Comparison of ENCODE assay signal across 8 cellular contexts in genomic region chr7:151249034-151249731, GRCh38.
DNase-seq lines count a peak whose midpoint lies in the region; ATAC-seq and TF ChIP-seq lines count a peak whose summit lies in the region.

No MANE protein-coding gene starts in this region.

- no peaks in the 10 kb centered on the region for H3K4me1 ChIP-seq in RWPE2 (ENCODE audit: insufficient read depth, poor library complexity, severe bottlenecking)

- peak; percentile 46 for DNase-seq in activated CD4-positive, alpha-beta T cell treated with anti-CD3 and anti-CD28 coated beads for 48 hours
- no peak for DNase-seq in activated CD4-positive, alpha-beta T cell treated with anti-CD3 and anti-CD28 coated beads for 1 hour
- DNase-seq in RWPE2 (ENCODE audit: low spot score) (no peak), caudate nucleus (lab: John Stamatoyannopoulos, UW) (peak in 23 of 61 donors; percentile 12 to 67 (median 45)), iris pigment epithelial cell (ENCODE audit: low read depth) (peak; percentile 59), NCI-H1694 treated with DMSO at 0.1 percent for 48 hours (lab: John Stamatoyannopoulos, UW) (no peak)

- ATAC-seq in RWPE2 (ENCODE audit: low read depth), result peak; percentile 35
- ATAC-seq in HG03571 (IDR thresholded peaks at IDR 0.05; ENCODE audit: unreplicated experiment), result no peak

- H3K27ac ChIP-seq in RWPE2 (ENCODE audit: poor library complexity, severe bottlenecking) (no peak overlapping the region), caudate nucleus (ENCODE audit: low read depth, low read length) (peak overlapping the region; percentile 88), skin epidermis (peak overlapping the region in 20 of 21 experiments; percentile 34 to 88 (median 76))

- H3K27me3 ChIP-seq in RWPE2 (ENCODE audit: insufficient read depth, poor library complexity, severe bottlenecking), result peaks cover 9% of the 10 kb centered on the region

- H3K4me3 ChIP-seq in RWPE2 (ENCODE audit: severe bottlenecking) (peak overlapping the region; percentile 36), skin epidermis (peak overlapping the region; percentile 34 to 57 (median 40))

- no peaks in the 10 kb centered on the region for H3K9me3 ChIP-seq in RWPE2 (ENCODE audit: severe bottlenecking)

- H3K36me3 ChIP-seq in RWPE2 (ENCODE audit: low read depth), result no peaks in the 10 kb centered on the region

- TF ChIP-seq CTCF in RWPE2 (IDR thresholded peaks at IDR 0.05; ENCODE audit: poor library complexity, severe bottlenecking), result no peak

Comparison
In these comparisons a context has a peak if more than half of its experiments do, and no peak if none do; other contexts are left out.
1. DNase-seq: peak in activated CD4-positive, alpha-beta T cell treated with anti-CD3 and anti-CD28 coated beads for 48 hours (single experiment) and iris pigment epithelial cell (single experiment); none in activated CD4-positive, alpha-beta T cell treated with anti-CD3 and anti-CD28 coated beads for 1 hour (single experiment), RWPE2 (single experiment) and NCI-H1694 treated with DMSO at 0.1 percent for 48 hours (single experiment).